ENCODE assay signal across 24 cellular contexts in the genomic region with DNA sequence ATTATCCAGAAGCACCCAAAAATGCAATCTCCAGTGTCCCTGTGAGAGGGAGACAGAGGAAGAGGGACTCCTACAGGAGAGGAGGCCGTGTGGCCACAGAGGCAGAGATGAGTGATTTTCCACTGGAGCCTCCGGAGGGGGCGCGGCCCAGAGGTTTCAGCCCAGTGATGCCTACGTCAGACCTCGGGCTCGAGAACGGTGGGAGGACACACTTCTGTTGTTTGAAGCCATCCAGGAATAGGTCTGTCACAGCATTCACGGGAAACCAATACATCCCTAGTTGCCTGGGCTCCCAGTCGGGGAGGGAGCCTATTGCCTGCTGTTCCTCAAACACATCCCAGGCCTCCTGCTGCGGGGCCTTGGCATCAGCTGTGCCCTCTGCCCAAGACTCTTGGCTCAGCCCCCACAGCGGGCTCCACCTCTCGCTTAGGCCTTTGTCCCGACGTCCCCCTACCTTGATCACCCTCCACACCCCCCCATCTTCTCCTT. TPM values are rescaled to one million over a fixed set of nuclear protein-coding genes. Genes with fewer than 3 reads are reported as not detected.
A peak's percentile ranks its signal among the peaks of the same experiment; 100 is the strongest.
DNase-seq lines count a peak whose midpoint lies in the region; ATAC-seq, FAIRE-seq and TF ChIP-seq lines count a peak whose summit lies in the region.
"Had no signal": no experiment of that assay in that cellular context is flagged by ENCODE, and none has a peak within 500 bp of the region (broad histone marks: within the 10 kb centered on the region; RNA-seq: fewer than 3 reads in every experiment).

No MANE protein-coding gene starts in this region.

- DNase-seq in activated CD8-positive, alpha-beta memory T cell treated with anti-CD3 and anti-CD28 coated beads for 24 hours: peak; percentile 35
- no peak for DNase-seq in activated CD8-positive, alpha-beta memory T cell treated with anti-CD3 and anti-CD28 coated beads, Interleukin-2, amount 50 U/mL, for 4 hours
- DNase-seq in D341Med (ENCODE audit: low spot score) (peak; percentile 27), K562 (ENCODE audit: extremely low read depth in 1 of 4, low spot score in 3 of 4) (no peak), osteoblast (ENCODE audit: insufficient read length, low spot score, missing footprints) (peak; percentile 81), NCI-H446 treated with DMSO at 0.1 percent for 48 hours (lab: John Stamatoyannopoulos, UW) (no peak), UCSD-AML1 (lab: John Stamatoyannopoulos, UW; ENCODE audit: unreplicated experiment) (no peak)
- DNase-seq: activated CD4-positive, alpha-beta T cell treated with anti-CD3 and anti-CD28 coated beads for 1 hour; CD4-positive, CD25-positive, alpha-beta regulatory T cell; DMS79 treated with DMSO at 0.1 percent for 48 hours; hippocampal formation; KBM-7; NCI-H774; retina; stimulated activated CD4-positive, alpha-beta T cell treated with anti-CD3 and anti-CD28 coated beads, Interleukin-15, amount 100 ng/mL, for 24 hours; stimulated activated naive CD8-positive, alpha-beta T cell treated with anti-CD3 and anti-CD28 coated beads, Interleukin-15, Interleukin-2, amounts not matched to agents 100 U/mL and 50 U/mL, for 24 hours; T1000; trophoblast cell had no signal

- TF ChIP-seq EP300 in K562 (IDR thresholded peaks at IDR 0.05; ENCODE audit: low read length): no peak

- H3K4me1 ChIP-seq in K562 (replicated peaks in 1 of 2; ENCODE audit: control insufficient read depth in 2 of 2, insufficient read depth in 2 of 2, low read length in 2 of 2) (no peaks in the 10 kb centered on the region; a peak in 1 of 5 replicates), osteoblast (ENCODE audit: insufficient read depth, low read length) (no peaks in the 10 kb centered on the region)
- H3K4me1 ChIP-seq: HAP-1 had no signal

- no peak overlapping the region for H3K9ac ChIP-seq in K562 (ENCODE audit: insufficient read depth in 1 of 2, low read depth in 2 of 2, low read length in 2 of 2)

- in situ Hi-C loops in K562 (cut with MboI): no loop called here

- no peak for TF ChIP-seq POLR2A in K562 (conservative IDR thresholded peaks at IDR 0.05)

- H3K36me3 ChIP-seq in K562 (ENCODE audit: control insufficient read depth, insufficient read depth, low read length) (no peaks in the 10 kb centered on the region), osteoblast (ENCODE audit: insufficient read depth, low read length) (no peaks in the 10 kb centered on the region)
- H3K36me3 ChIP-seq: HAP-1 had no signal

- FAIRE-seq in K562 (lab: Jason Lieb, UNC): no peak
- FAIRE-seq: colon had no signal

- no peak overlapping the region for H3K4me3 ChIP-seq in K562
- H3K4me3 ChIP-seq in osteoblast (ENCODE audit: insufficient read depth, low read length): no peak overlapping the region
- H3K4me3 ChIP-seq: HAP-1, SK-N-MC had no signal

- POLR2A ChIA-PET in K562 (lab: Yijun Ruan, JAX): no interaction called here

- CTCF ChIA-PET in K562 (lab: Yijun Ruan, JAX; ENCODE audit: low intra/inter-chr PET ratio): no interaction called here

- no peaks in the 10 kb centered on the region; the same call in 1 of the 2 replicates for H4K20me1 ChIP-seq in K562 (replicated peaks; ENCODE audit: control insufficient read depth, insufficient read depth, low read length)
- no peaks in the 10 kb centered on the region for H4K20me1 ChIP-seq in osteoblast (ENCODE audit: insufficient read depth, low read length)

- no peak for TF ChIP-seq CTCF in K562 (IDR thresholded peaks at IDR 0.05 in 2 of 3, conservative IDR thresholded peaks at IDR 0.05 in 1 of 3; ENCODE audit: insufficient read depth in 2 of 3, low read depth in 1 of 3, low read length in 3 of 3)
- no peak for TF ChIP-seq CTCF in osteoblast (IDR thresholded peaks at IDR 0.05; ENCODE audit: extremely low read depth, low read depth, low read length)

- H3K9me1 ChIP-seq in K562 (ENCODE audit: control insufficient read depth, insufficient read depth, low read length): no peaks in the 10 kb centered on the region

- WGBS in K562 (ENCODE audit: insufficient coverage, low coverage, missing lambda C conversion rate): 0% methylated on average over 3 of the region's 15 CpGs

- H3K9me3 ChIP-seq in K562 (replicated peaks; ENCODE audit: control insufficient read depth, insufficient read depth, low read depth, low read length) (no peaks in the 10 kb centered on the region), osteoblast (ENCODE audit: low read depth, low read length) (no peaks in the 10 kb centered on the region)
- H3K9me3 ChIP-seq: HAP-1 had no signal

- H3K27ac ChIP-seq in K562 (ENCODE audit: extremely low read depth, low read depth, low read length) (no peak overlapping the region), osteoblast (ENCODE audit: low read depth, low read length) (no peak overlapping the region)
- H3K27ac ChIP-seq: SK-N-MC had no signal

- H2AFZ ChIP-seq in K562 (ENCODE audit: low read depth, low read length): no peak overlapping the region
- H2AFZ ChIP-seq in osteoblast (ENCODE audit: low read length): no peak overlapping the region

- peaks cover 20 to 67% of the 10 kb centered on the region in 2 experiments; a peak in 4 of 5 replicates for H3K27me3 ChIP-seq in K562 (ENCODE audit: control insufficient read depth in 2 of 2, insufficient read depth in 2 of 2, low read length in 2 of 2)
- H3K27me3 ChIP-seq in osteoblast (ENCODE audit: insufficient read depth, low read length): no peaks in the 10 kb centered on the region

- intact Hi-C loops in K562 (cut with micrococcal nuclease): loop anchor here (10.0 kb wide), 1 partner anchor 306 kb away; no protein-coding TSS in a partner anchor

- BruUV-seq in K562 (replicated peaks; lab: Mats Ljungman, UMichigan): no TSS peak

- no peak for TF ChIP-seq RAD21 in K562 (CRISPR knock-in tag; conservative IDR thresholded peaks at IDR 0.05 in 1 of 2, IDR thresholded peaks at IDR 0.05 in 1 of 2)

- H3K79me2 ChIP-seq in K562 (ENCODE audit: control insufficient read depth, insufficient read depth, low read length): no peaks in the 10 kb centered on the region
- H3K79me2 ChIP-seq in osteoblast (ENCODE audit: insufficient read depth, low read length): no peaks in the 10 kb centered on the region

- H3K4me2 ChIP-seq in K562 (ENCODE audit: insufficient read depth, low read length) (no peak overlapping the region), osteoblast (ENCODE audit: insufficient read depth, low read length) (no peak overlapping the region)

- 0 out of 3 replicates have a peak, but pooled peaks have one; percentile 36 for ATAC-seq in K562
- no peak for ATAC-seq in GM18520 (IDR thresholded peaks at IDR 0.05; ENCODE audit: unreplicated experiment)
- ATAC-seq: stimulated activated naive CD8-positive, alpha-beta T cell treated with anti-CD3 and anti-CD28 coated beads, Interleukin-15, Interleukin-2, amounts not matched to agents 100 U/mL and 50 U/mL, for 24 hours had no signal

TF ChIP-seq in K562, 482 proteins besides CTCF, POLR2A, EP300 and RAD21 (continues in another document):
- TF ChIP-seq PRMT5 (CRISPR knock-in tag; IDR thresholded peaks at IDR 0.05): no peak
- no peak for TF ChIP-seq ZNF79 (CRISPR knock-in tag; IDR thresholded peaks at IDR 0.05; ENCODE audit: low read depth)
- TF ChIP-seq, protein P1, sequence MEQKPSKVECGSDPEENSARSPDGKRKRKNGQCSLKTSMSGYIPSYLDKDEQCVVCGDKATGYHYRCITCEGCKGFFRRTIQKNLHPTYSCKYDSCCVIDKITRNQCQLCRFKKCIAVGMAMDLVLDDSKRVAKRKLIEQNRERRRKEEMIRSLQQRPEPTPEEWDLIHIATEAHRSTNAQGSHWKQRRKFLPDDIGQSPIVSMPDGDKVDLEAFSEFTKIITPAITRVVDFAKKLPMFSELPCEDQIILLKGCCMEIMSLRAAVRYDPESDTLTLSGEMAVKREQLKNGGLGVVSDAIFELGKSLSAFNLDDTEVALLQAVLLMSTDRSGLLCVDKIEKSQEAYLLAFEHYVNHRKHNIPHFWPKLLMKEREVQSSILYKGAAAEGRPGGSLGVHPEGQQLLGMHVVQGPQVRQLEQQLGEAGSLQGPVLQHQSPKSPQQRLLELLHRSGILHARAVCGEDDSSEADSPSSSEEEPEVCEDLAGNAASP (IDR thresholded peaks at IDR 0.05): no peak
- no peak for TF ChIP-seq MYBL2 (IDR thresholded peaks at IDR 0.05; ENCODE audit: low read depth)
- no peak for TF ChIP-seq MYBL2 (CRISPR knock-in tag; IDR thresholded peaks at IDR 0.05; ENCODE audit: borderline replicate concordance)
- no peak for TF ChIP-seq ZNF717 (CRISPR knock-in tag; IDR thresholded peaks at IDR 0.05)
- no peak for TF ChIP-seq RFX7 (CRISPR knock-in tag; IDR thresholded peaks at IDR 0.05)
- no peak for TF ChIP-seq ZNF212 (CRISPR knock-in tag; IDR thresholded peaks at IDR 0.05)

RNA-seq across cellular contexts. Expression of a gene that starts 39.2 kb away (rescaled TPM):
- total RNA-seq in K562 (2011; cell fraction: chromatin; rRNA removed; ENCODE audit: low replicate concordance): not detected in 2 replicates
- total RNA-seq in K562 (2011; cell fraction: nucleolus; rRNA removed): not detected in 2 replicates
- total RNA-seq in K562 (2011; cell fraction: nucleoplasm; rRNA removed): not detected in 2 replicates
- not detected in 2 replicates for total RNA-seq in K562 (2014; rRNA removed)
- total RNA-seq in K562 (2014; rRNA removed; fragmentation: Illumina TruSeq; extraction: Trizol): not detected in 2 replicates
- not detected in 2 replicates for total RNA-seq in K562 (2015; rRNA removed; fragmentation: Illumina TruSeq; extraction: Trizol)
- not detected in 2 replicates for total RNA-seq in K562 (2021)
- not detected in 2 replicates for polyA plus RNA-seq in K562 (2011; rRNA removed)
- polyA plus RNA-seq in K562 (2011; cell fraction: cytosol; rRNA removed): not detected in 2 replicates
- not detected in 2 replicates for polyA plus RNA-seq in K562 (2011; cell fraction: nucleus; rRNA removed)
- not detected in 2 replicates for polyA plus RNA-seq in K562 (2012)
- polyA plus RNA-seq in K562 (2014; fragmentation: Illumina TruSeq; extraction: Trizol): not detected in 2 replicates
- not detected for polyA plus RNA-seq in K562 (2014; fragmentation: Nextera tagmentation; extraction: Ambion mirVana)
- not detected in 2 replicates for polyA plus RNA-seq in K562 (2014; rRNA removed)
- not detected in 2 replicates for polyA minus RNA-seq in K562 (2011; rRNA and poly(A)+ RNA removed)
- polyA minus RNA-seq in K562 (2011; cell fraction: cytosol; rRNA and poly(A)+ RNA removed): not detected in 2 replicates
- not detected in 2 replicates for polyA minus RNA-seq in K562 (2011; cell fraction: nucleus; rRNA and poly(A)+ RNA removed)
- total RNA-seq in osteoblast: not detected in 2 replicates
- total RNA-seq: CD4-positive, CD25-positive, alpha-beta regulatory T cell; kidney epithelial cell; mononuclear cell had no signal
- polyA plus RNA-seq: CD4-positive, CD25-positive, alpha-beta regulatory T cell had no signal

Comparison
In these comparisons a context has a peak if more than half of its experiments do, and no peak if none do; other contexts are left out.
1. DNase-seq: peak in activated CD8-positive, alpha-beta memory T cell treated with anti-CD3 and anti-CD28 coated beads for 24 hours (single experiment), D341Med (single experiment) and osteoblast (single experiment); none in activated CD8-positive, alpha-beta memory T cell treated with anti-CD3 and anti-CD28 coated beads, Interleukin-2, amount 50 U/mL, for 4 hours (single experiment), K562 (0 of 4), NCI-H446 treated with DMSO at 0.1 percent for 48 hours (single experiment) and UCSD-AML1 (single experiment).